8 cellular contexts compared by ENCODE assay signal in genomic region chr5:96752341-96753016, GRCh38. TPM values are rescaled to one million over a fixed set of nuclear protein-coding genes. Genes with fewer than 3 reads are reported as not detected.
A peak's percentile ranks its signal among the peaks of the same experiment; 100 is the strongest.
DNase-seq lines count a peak whose midpoint lies in the region; ATAC-seq and TF ChIP-seq lines count a peak whose summit lies in the region.

No MANE protein-coding gene starts in this region.

- H3F3A ChIP-seq in SU-DHL-6 (ENCODE audit: insufficient read depth): no peaks in the 10 kb centered on the region

- H3K4me1 Mint-ChIP-seq in neural crest cell: peaks cover 20% of the 10 kb centered on the region

- peak overlapping the region; percentile 45 for H3K27ac Mint-ChIP-seq in neural crest cell (ENCODE audit: unreplicated experiment)

- H3K36me3 Mint-ChIP-seq in neural crest cell (ENCODE audit: low read depth): peaks cover 3% of the 10 kb centered on the region

- no peak overlapping the region for H3K27ac ChIP-seq in 22Rv1
- no peak overlapping the region for H3K27ac ChIP-seq in SU-DHL-6 (ENCODE audit: low read depth, low read length)

- H3K79me2 ChIP-seq in SU-DHL-6 (ENCODE audit: insufficient read depth, low read length): no peaks in the 10 kb centered on the region

- no peaks in the 10 kb centered on the region for H3K9me3 ChIP-seq in SU-DHL-6 (ENCODE audit: insufficient read depth, low read length)

- H3K27me3 Mint-ChIP-seq in neural crest cell (ENCODE audit: low read depth): no peaks in the 10 kb centered on the region

- no peaks in the 10 kb centered on the region for H3K36me3 ChIP-seq in SU-DHL-6 (ENCODE audit: low read length)

- no peaks in the 10 kb centered on the region for H3K27me3 ChIP-seq in SU-DHL-6 (ENCODE audit: low read length)

- H2AFZ ChIP-seq in SU-DHL-6 (ENCODE audit: low read depth, low read length, severe bottlenecking): no peak overlapping the region

- no peak for TF ChIP-seq POLR2A in NB4 (IDR thresholded peaks at IDR 0.05; ENCODE audit: extremely low read depth, insufficient read length)

- H3K9me3 Mint-ChIP-seq in neural crest cell: no peaks in the 10 kb centered on the region

- H3K4me2 ChIP-seq in SU-DHL-6 (ENCODE audit: low read depth, low read length, poor library complexity, severe bottlenecking): no peak overlapping the region

- DNase-seq in DMS79 (lab: John Stamatoyannopoulos, UW): peak; percentile 43
- DNase-seq in NB4 (ENCODE audit: low read depth): peak; percentile 67
- DNase-seq in epithelial cell of proximal tubule (ENCODE audit: low read depth): no peak
- peak; percentile 58 for DNase-seq in neural crest cell (ENCODE audit: low read depth, low spot score)
- DNase-seq in activated effector memory CD4-positive, alpha-beta T cell treated with anti-CD3 and anti-CD28 coated beads, Interleukin-2, amount 50 U/mL, for 16 hours: no peak

- H4K20me1 ChIP-seq in SU-DHL-6 (ENCODE audit: low read depth, low read length): no peaks in the 10 kb centered on the region

- H3K4me3 Mint-ChIP-seq in neural crest cell: no peak overlapping the region

- H3K9me2 ChIP-seq in SU-DHL-6 (replicated peaks; ENCODE audit: insufficient read depth, low read length): no peaks in the 10 kb centered on the region

- H3K4me3 ChIP-seq in NB4 (ENCODE audit: low read depth, low read length) (no peak overlapping the region), SU-DHL-6 (ENCODE audit: insufficient read depth, low read length, poor library complexity, severe bottlenecking) (no peak overlapping the region), epithelial cell of proximal tubule (ENCODE audit: low read depth, low read length) (no peak overlapping the region)

- peak; percentile 80 for TF ChIP-seq CTCF in 22Rv1 (IDR thresholded peaks at IDR 0.05)
- TF ChIP-seq CTCF in NB4 (IDR thresholded peaks at IDR 0.05; ENCODE audit: low read depth, low read length): peak; percentile 22
- TF ChIP-seq CTCF in SU-DHL-6 (IDR thresholded peaks at IDR 0.05; ENCODE audit: insufficient read depth, low read length, poor library complexity, severe bottlenecking): peak; percentile 75
- TF ChIP-seq CTCF in epithelial cell of proximal tubule (conservative IDR thresholded peaks at IDR 0.05; ENCODE audit: low read depth, low read length): peak; percentile 73
- TF ChIP-seq CTCF in neural crest cell (conservative IDR thresholded peaks at IDR 0.05): peak; percentile 82

- no peak for ATAC-seq in HG03520 (IDR thresholded peaks at IDR 0.05; ENCODE audit: unreplicated experiment)

- no peak overlapping the region for H3K9ac ChIP-seq in SU-DHL-6 (ENCODE audit: low read length)

RNA-seq across cellular contexts. Expression of gene ERAP1, which starts 55.3 kb away (rescaled TPM):
- 26.4 and 34.0 TPM in 2 replicates for total RNA-seq in epithelial cell of proximal tubule
- 32.8 and 34.3 TPM in 2 replicates for total RNA-seq in neural crest cell

Comparison
In these comparisons a context has a peak if more than half of its experiments do, and no peak if none do; other contexts are left out.
1. CTCF ChIP-seq: peak in every context shown above with its lines; median percentile 82 in neural crest cell; 80 in 22Rv1; 75 in SU-DHL-6; 73 in epithelial cell of proximal tubule; 22 in NB4.
2. DNase-seq: peak in DMS79 (single experiment), NB4 (single experiment) and neural crest cell (single experiment); none in epithelial cell of proximal tubule (single experiment) and activated effector memory CD4-positive, alpha-beta T cell treated with anti-CD3 and anti-CD28 coated beads, Interleukin-2, amount 50 U/mL, for 16 hours (single experiment).